Comparison of ENCODE assay signal across 1 cellular context in genomic region chr17:40453881-40454630, GRCh38.
TF ChIP-seq lines count a peak whose summit lies in the region.

No MANE protein-coding gene starts in this region.

TF ChIP-seq in GM23338, 12 proteins besides CTCF, POLR2A, EP300 and RAD21 (continued from another document):
- no peak for TF ChIP-seq ZNF462 (CRISPR knock-in tag; IDR thresholded peaks at IDR 0.05)
- TF ChIP-seq ZNF114 (CRISPR knock-in tag; IDR thresholded peaks at IDR 0.05), result no peak
- TF ChIP-seq EZH2 (IDR thresholded peaks at IDR 0.05; ENCODE audit: low read depth, unreplicated experiment), result no peak
- no peak for TF ChIP-seq STAT1 (IDR thresholded peaks at IDR 0.05; ENCODE audit: unreplicated experiment)
